In genomic region chr15:92881838-92882696, GRCh38 we compare ENCODE assay signal across 1 cellular context.
TF ChIP-seq lines count a peak whose summit lies in the region.

No MANE protein-coding gene starts in this region.

TF ChIP-seq in HepG2, 621 proteins besides CTCF, POLR2A, EP300 and RAD21 (continued from another document):
- TF ChIP-seq, protein P1, sequence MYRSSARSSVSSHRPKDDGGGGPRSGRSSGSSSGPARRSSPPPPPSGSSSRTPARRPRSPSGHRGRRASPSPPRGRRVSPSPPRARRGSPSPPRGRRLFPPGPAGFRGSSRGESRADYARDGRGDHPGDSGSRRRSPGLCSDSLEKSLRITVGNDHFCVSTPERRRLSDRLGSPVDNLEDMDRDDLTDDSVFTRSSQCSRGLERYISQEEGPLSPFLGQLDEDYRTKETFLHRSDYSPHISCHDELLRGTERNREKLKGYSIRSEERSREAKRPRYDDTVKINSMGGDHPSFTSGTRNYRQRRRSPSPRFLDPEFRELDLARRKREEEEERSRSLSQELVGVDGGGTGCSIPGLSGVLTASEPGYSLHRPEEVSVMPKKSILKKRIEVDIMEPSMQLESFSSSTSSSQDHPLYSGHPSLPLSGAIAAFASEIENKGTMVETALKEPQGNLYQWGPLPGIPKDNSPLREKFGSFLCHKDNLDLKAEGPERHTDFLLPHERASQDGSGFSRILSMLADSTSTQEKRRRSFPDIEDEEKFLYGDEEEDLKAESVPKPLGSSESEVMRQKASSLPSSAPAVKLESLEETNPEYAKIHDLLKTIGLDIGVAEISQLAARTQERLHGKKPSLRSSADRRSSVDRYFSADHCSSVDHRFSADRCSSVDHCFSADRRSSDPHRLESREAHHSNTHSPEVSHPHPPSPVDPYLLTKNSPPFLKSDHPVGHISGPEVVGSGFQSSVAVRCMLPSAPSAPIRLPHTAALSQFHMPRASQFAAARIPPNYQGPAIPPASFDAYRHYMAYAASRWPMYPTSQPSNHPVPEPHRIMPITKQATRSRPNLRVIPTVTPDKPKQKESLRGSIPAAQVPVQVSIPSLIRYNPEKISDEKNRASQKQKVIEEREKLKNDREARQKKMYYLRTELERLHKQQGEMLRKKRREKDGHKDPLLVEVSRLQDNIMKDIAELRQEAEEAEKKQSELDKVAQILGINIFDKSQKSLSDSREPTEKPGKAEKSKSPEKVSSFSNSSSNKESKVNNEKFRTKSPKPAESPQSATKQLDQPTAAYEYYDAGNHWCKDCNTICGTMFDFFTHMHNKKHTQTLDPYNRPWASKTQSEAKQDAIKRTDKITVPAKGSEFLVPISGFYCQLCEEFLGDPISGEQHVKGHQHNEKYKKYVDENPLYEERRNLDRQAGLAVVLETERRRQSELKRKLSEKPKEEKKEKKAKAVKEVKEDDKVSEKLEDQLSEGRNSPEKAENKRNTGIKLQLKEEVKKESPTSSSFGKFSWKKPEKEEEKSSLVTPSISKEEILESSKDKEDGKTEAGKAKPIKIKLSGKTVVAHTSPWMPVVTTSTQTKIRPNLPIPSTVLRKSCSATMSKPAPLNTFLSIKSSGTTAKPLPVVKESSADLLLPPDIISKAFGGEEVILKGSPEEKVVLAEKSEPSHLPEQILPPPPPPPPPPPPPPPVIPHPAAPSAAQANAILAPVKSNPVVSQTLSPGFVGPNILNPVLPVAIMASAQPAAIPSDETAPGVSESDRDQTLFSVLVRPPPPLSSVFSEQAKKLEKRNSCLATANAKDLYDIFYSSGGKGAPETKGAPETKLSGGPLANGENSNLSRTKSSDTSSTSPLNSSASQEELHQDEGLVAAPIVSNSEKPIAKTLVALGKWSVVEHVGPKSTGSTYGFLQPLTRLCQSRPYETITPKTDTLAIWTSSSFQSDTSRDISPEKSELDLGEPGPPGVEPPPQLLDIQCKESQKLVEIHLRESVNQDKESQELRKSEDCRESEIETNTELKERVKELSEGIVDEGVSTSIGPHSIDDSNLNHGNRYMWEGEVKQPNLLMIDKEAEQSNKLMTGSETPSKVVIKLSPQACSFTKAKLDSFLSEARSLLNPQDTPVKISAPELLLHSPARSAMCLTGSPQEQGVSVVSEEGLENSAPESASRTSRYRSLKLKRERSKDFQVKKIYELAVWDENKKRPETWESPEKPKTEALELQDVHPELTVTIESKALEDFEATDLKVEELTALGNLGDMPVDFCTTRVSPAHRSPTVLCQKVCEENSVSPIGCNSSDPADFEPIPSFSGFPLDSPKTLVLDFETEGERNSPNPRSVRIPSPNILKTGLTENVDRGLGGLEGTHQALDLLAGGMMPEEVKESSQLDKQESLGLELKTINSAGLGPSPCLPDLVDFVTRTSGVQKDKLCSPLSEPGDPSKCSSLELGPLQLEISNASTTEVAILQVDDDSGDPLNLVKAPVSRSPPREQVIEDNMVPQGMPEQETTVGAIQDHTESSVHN (CRISPR knock-in tag; IDR thresholded peaks at IDR 0.05), result no peak
- TF ChIP-seq TAF1 (CRISPR knock-in tag; IDR thresholded peaks at IDR 0.05) (peak; percentile 85), DMTF1 (CRISPR knock-in tag; IDR thresholded peaks at IDR 0.05) (peak; percentile 42; the same call in 1 of the 2 replicates), ZNF335 (CRISPR knock-in tag; IDR thresholded peaks at IDR 0.05) (0 out of 2 replicates have a peak, but pooled peaks have one; percentile 55), FOXO4 (CRISPR knock-in tag; conservative IDR thresholded peaks at IDR 0.05) (no peak), CENPBD1 (CRISPR knock-in tag; IDR thresholded peaks at IDR 0.05; ENCODE audit: borderline replicate concordance, low read depth) (no peak), ZNF570 (CRISPR knock-in tag; IDR thresholded peaks at IDR 0.05; ENCODE audit: borderline replicate concordance) (no peak), FOXK1 (CRISPR knock-in tag; IDR thresholded peaks at IDR 0.05; ENCODE audit: borderline replicate concordance, low read depth) (0 out of 2 replicates have a peak, but pooled peaks have one; percentile 61)
